8 cellular contexts compared by ENCODE assay signal in genomic region chr5:154683101-154683757, GRCh38.
DNase-seq lines count a peak whose midpoint lies in the region; ATAC-seq and TF ChIP-seq lines count a peak whose summit lies in the region.

No MANE protein-coding gene starts in this region.

- peak overlapping the region; percentile 77 for H3K4me3 ChIP-seq in thoracic aorta

- no peak for TF ChIP-seq CTCF in 22Rv1 (IDR thresholded peaks at IDR 0.05)
- TF ChIP-seq CTCF in thoracic aorta (IDR thresholded peaks at IDR 0.05) = no peak

- H3K9me3 Mint-ChIP-seq in activated naive CD8-positive, alpha-beta T cell treated with anti-CD3 and anti-CD28 coated beads for 36 hours = no peaks in the 10 kb centered on the region

- H3K27ac Mint-ChIP-seq in activated naive CD8-positive, alpha-beta T cell treated with anti-CD3 and anti-CD28 coated beads for 36 hours = no peak overlapping the region

- H3K36me3 ChIP-seq in thoracic aorta = no peaks in the 10 kb centered on the region

- no peaks in the 10 kb centered on the region for H3K9me3 ChIP-seq in thoracic aorta

- peaks cover 8% of the 10 kb centered on the region for H3K4me1 Mint-ChIP-seq in activated naive CD8-positive, alpha-beta T cell treated with anti-CD3 and anti-CD28 coated beads for 36 hours

- peaks cover 9 to 14% of the 10 kb centered on the region in 2 donors for H3K4me1 ChIP-seq in thoracic aorta (ENCODE audit: control insufficient read depth in 1 of 2, low read depth in 2 of 2)

- peak; percentile 62 for ATAC-seq in GM19023 (IDR thresholded peaks at IDR 0.05; ENCODE audit: unreplicated experiment)
- peak; percentile 49 for ATAC-seq in HG03135 (IDR thresholded peaks at IDR 0.05; ENCODE audit: unreplicated experiment)
- ATAC-seq in thoracic aorta (ENCODE audit: insufficient number of reproducible peaks, low FRiP score, low read depth) = no peak

- H3K36me3 Mint-ChIP-seq in activated naive CD8-positive, alpha-beta T cell treated with anti-CD3 and anti-CD28 coated beads for 36 hours = no peaks in the 10 kb centered on the region

- peak overlapping the region; percentile 26 for H3K4me3 Mint-ChIP-seq in activated naive CD8-positive, alpha-beta T cell treated with anti-CD3 and anti-CD28 coated beads for 36 hours

- peaks cover 13% of the 10 kb centered on the region for H3K27me3 Mint-ChIP-seq in activated naive CD8-positive, alpha-beta T cell treated with anti-CD3 and anti-CD28 coated beads for 36 hours

- H3K27ac ChIP-seq in 22Rv1 = peak overlapping the region; percentile 72
- H3K27ac ChIP-seq in layer of hippocampus (ENCODE audit: low read depth, low read length) = peak overlapping the region; percentile 84
- H3K27ac ChIP-seq in thoracic aorta = peak overlapping the region; percentile 10 to 68

- DNase-seq in activated naive CD8-positive, alpha-beta T cell treated with anti-CD3 and anti-CD28 coated beads for 36 hours = no peak
- DNase-seq in thoracic aorta (ENCODE audit: low spot score) (no peak), OCI-M2 (lab: John Stamatoyannopoulos, UW; ENCODE audit: unreplicated experiment) (no peak), epidermal melanocyte (ENCODE audit: insufficient read length, low spot score) (no peak)

- H3K27me3 ChIP-seq in layer of hippocampus (ENCODE audit: control insufficient read depth, insufficient read depth, low read length) = no peaks in the 10 kb centered on the region
- H3K27me3 ChIP-seq in thoracic aorta (replicated peaks; ENCODE audit: insufficient read depth) = no peaks in the 10 kb centered on the region
